In the genomic region with DNA sequence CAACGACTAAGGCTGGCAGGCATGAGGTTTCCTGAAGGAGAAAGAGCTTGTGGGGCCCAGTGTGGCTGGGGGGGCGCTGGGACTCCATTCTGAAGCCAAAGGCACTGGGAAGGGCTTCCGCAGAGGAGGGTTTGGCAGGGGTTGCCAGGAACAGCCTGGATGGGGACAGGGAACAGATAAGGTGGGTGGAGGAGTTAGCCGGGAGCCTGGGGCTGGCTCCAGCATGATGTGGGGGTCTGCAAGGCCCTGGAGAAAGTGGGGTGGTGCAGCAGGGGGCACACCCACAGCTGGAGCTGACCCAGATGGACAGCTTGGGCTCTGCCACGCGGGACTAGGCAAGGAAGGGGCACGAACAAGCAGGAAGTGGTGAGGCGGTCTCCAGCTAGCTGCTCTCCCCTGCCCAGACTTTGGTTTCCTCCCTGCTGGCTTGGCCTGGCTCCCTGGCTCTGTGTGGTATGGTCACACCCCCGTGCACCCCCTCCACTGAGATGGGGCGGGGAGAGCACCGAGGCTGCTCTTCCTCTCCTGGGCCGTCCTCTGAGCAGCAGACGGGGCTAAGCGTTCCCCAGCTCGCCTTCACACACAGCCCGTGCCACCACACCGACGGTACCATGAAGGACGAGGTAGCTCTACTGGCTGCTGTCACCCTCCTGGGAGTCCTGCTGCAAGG, we compare ENCODE assay signal across 8 cellular contexts. TPM values are rescaled to one million over a fixed set of nuclear protein-coding genes. Genes with fewer than 3 reads are reported as not detected.
DNase-seq lines count a peak whose midpoint lies in the region; ATAC-seq and TF ChIP-seq lines count a peak whose summit lies in the region.

A gene with protein sequence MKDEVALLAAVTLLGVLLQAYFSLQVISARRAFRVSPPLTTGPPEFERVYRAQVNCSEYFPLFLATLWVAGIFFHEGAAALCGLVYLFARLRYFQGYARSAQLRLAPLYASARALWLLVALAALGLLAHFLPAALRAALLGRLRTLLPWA (plus strand): TSS at position 517 of the 670 bp plus-strand sequence. CDS start 95 bp downstream, at position 612.

- no peaks in the 10 kb centered on the region for H3K4me1 ChIP-seq in parathyroid adenoma

- no peaks in the 10 kb centered on the region for H3K27me3 Mint-ChIP-seq in CD4-positive, alpha-beta T cell

- no peak within 1 kb of the TSS for H3K27ac ChIP-seq in CD4-positive, alpha-beta T cell (ENCODE audit: low read depth, low read length)
- peak within 1 kb of the TSS; percentile 54 for H3K27ac ChIP-seq in parathyroid adenoma

- no peak within 1 kb of the TSS for H3K9ac ChIP-seq in parathyroid adenoma

- peaks cover 40% of the 10 kb centered on the region for H3K4me1 Mint-ChIP-seq in CD4-positive, alpha-beta T cell (ENCODE audit: low read depth)

- no peaks in the 10 kb centered on the region for H3K9me3 ChIP-seq in CD4-positive, alpha-beta T cell (ENCODE audit: control insufficient read depth, low read length)
- H3K9me3 ChIP-seq in parathyroid adenoma (ENCODE audit: control insufficient read depth, low read length): no peaks in the 10 kb centered on the region

- H3K4me3 ChIP-seq in LNCaP clone FGC (ENCODE audit: low read depth, low read length) (peak within 1 kb of the TSS; percentile 69), parathyroid adenoma (ENCODE audit: low read depth, low read length) (peak within 1 kb of the TSS; percentile 58)

- H3K79me2 ChIP-seq in parathyroid adenoma: no peaks in the 10 kb centered on the region

- no peaks in the 10 kb centered on the region for H3K27me3 ChIP-seq in CD4-positive, alpha-beta T cell (ENCODE audit: control insufficient read depth, insufficient read depth, low read length)
- H3K27me3 ChIP-seq in parathyroid adenoma (ENCODE audit: control insufficient read depth, insufficient read depth, low read length): no peaks in the 10 kb centered on the region

- POLR2A ChIA-PET in CD4-positive, alpha-beta T cell (lab: Charles Lee): interaction anchor here (0.9 to 4.6 kb wide), 10 partner anchors 12 to 170 kb away, joined by 3 to 23 read pairs (median 6); partner anchors contain the start of genes HNRNPH1, MAML1, MGAT4B and SQSTM1

- H2AFZ ChIP-seq in parathyroid adenoma: no peak within 1 kb of the TSS

- H3K36me3 ChIP-seq in parathyroid adenoma (ENCODE audit: control insufficient read depth, insufficient read depth, low read length): no peaks in the 10 kb centered on the region

- TF ChIP-seq CTCF in CD4-positive, alpha-beta T cell (IDR thresholded peaks at IDR 0.05): no peak
- TF ChIP-seq CTCF in LNCaP clone FGC (IDR thresholded peaks at IDR 0.05; ENCODE audit: control insufficient read depth, extremely low read depth, insufficient read depth): no peak
- no peak for TF ChIP-seq CTCF in parathyroid adenoma (IDR thresholded peaks at IDR 0.05)

- H3K4me2 ChIP-seq in parathyroid adenoma (ENCODE audit: low read length): peak within 1 kb of the TSS; percentile 77

- peaks cover 10% of the 10 kb centered on the region for H3K36me3 Mint-ChIP-seq in CD4-positive, alpha-beta T cell (ENCODE audit: low read depth)

- peak within 1 kb of the TSS; percentile 82 for H3K4me3 Mint-ChIP-seq in CD4-positive, alpha-beta T cell

- DNase-seq in CD4-positive, alpha-beta T cell: peak in 9 of 10 experiments; percentile 38 to 60 (median 51)
- no peak for DNase-seq in LNCaP clone FGC (ENCODE audit: low read depth)
- DNase-seq in activated gamma-delta T cell treated with Interleukin-2 at 50 U/mL for 16 hours: peak; percentile 72
- DNase-seq in glomerular visceral epithelial cell (ENCODE audit: extremely low spot score): peak; percentile 84
- DNase-seq in superior temporal gyrus (ENCODE audit: extremely low spot score): no peak

- peak; percentile 64 for ATAC-seq in CD4-positive, alpha-beta T cell (ENCODE audit: poor library complexity)
- ATAC-seq in HG03025 (IDR thresholded peaks at IDR 0.05; ENCODE audit: low FRiP score, unreplicated experiment): no peak
- no peak for ATAC-seq in HG02610 (IDR thresholded peaks at IDR 0.05; ENCODE audit: unreplicated experiment)

- H3K27ac Mint-ChIP-seq in CD4-positive, alpha-beta T cell: peak within 1 kb of the TSS; percentile 85

- H3K9me3 Mint-ChIP-seq in CD4-positive, alpha-beta T cell: no peaks in the 10 kb centered on the region

- CTCF ChIA-PET in CD4-positive, alpha-beta T cell (lab: Charles Lee): interaction anchor here (2.8 kb wide), 1 partner anchor 31 kb away, joined by 12 read pairs; no protein-coding TSS in a partner anchor

- intact Hi-C loops in CD4-positive, alpha-beta T cell (cut with DNase I, micrococcal nuclease): loop anchor here in 1 of 2 experiments (2.0 kb wide), 1 partner anchor 61 kb away; the partner anchor contains the start of gene MAML1

RNA-seq across cellular contexts. Expression of the gene that starts here (rescaled TPM):
- total RNA-seq in CD4-positive, alpha-beta T cell: 1 to 10 TPM; 3.6 to 4.2 TPM

Comparison
In these comparisons a context has a peak if more than half of its experiments do, and no peak if none do; other contexts are left out.
1. DNase-seq: peak in CD4-positive, alpha-beta T cell (9 of 10), activated gamma-delta T cell treated with Interleukin-2 at 50 U/mL for 16 hours (single experiment) and glomerular visceral epithelial cell (single experiment); none in LNCaP clone FGC (single experiment) and superior temporal gyrus (single experiment).